11 cellular contexts compared by ENCODE assay signal in the genomic region with DNA sequence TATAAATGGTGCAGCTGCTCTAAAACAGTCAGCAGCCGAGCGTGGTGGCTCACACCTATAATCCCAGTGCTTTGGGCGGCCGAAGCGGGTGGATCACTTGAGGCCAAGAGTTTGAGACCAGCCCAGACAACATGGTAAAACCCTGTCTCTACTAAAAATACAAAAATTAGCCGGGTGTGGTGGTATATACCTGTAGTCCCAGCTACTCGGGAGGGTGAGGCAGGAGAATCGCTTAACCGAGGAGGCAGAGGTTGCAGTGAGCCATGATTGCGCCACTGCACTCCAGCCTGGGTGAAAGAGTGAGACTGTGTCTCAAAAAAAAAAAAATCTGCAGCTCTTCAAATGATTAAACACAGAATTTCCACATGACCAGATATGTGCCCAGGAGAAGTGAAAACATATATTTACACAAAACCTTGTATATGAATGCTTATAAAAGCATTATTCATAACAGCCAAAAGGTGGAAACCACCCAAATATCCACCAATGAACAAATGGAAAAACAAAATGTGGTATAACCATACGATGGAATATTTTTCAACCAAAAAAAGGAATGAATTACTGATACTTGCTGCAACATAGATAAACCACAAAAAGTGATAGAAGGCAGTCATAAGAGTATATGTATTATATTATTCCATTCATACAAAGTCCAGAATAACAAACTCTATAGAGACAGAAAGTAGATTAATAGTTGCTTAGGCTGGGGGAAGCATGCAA. TPM values are rescaled to one million over a fixed set of nuclear protein-coding genes. Genes with fewer than 3 reads are reported as not detected.
A peak's percentile ranks its signal among the peaks of the same experiment; 100 is the strongest.
DNase-seq lines count a peak whose midpoint lies in the region; ATAC-seq, FAIRE-seq and TF ChIP-seq lines count a peak whose summit lies in the region.
"Had no signal": no experiment of that assay in that cellular context is flagged by ENCODE, and none has a peak within 500 bp of the region (broad histone marks: within the 10 kb centered on the region; RNA-seq: fewer than 3 reads in every experiment).

No MANE protein-coding gene starts in this region.

- H3K9me2 ChIP-seq in OCI-LY1 (ENCODE audit: low read depth, low read length): no peaks in the 10 kb centered on the region

- peaks cover 15% of the 10 kb centered on the region for H3K36me3 Mint-ChIP-seq in activated naive CD4-positive, alpha-beta T cell treated with anti-CD3 and anti-CD28 coated beads for 36 hours (ENCODE audit: low read depth)
- H3K36me3 Mint-ChIP-seq in stimulated activated effector memory CD8-positive, alpha-beta T cell treated with anti-CD3 and anti-CD28 coated beads, Interleukin-12 subunit alpha, Interleukin-12 subunit beta, amount 100 ng/mL, for 72 hours: peaks cover 79% of the 10 kb centered on the region

- peaks cover 32% of the 10 kb centered on the region for H3K36me3 ChIP-seq in OCI-LY1 (ENCODE audit: insufficient read depth, low read length)
- H3K36me3 ChIP-seq in small intestine (ENCODE audit: control insufficient read depth in 2 of 2, insufficient read depth in 2 of 2, low read length in 2 of 2): no peaks in the 10 kb centered on the region

- no peaks in the 10 kb centered on the region for H3K27me3 ChIP-seq in OCI-LY1 (ENCODE audit: insufficient read depth, low read length)
- H3K27me3 ChIP-seq in small intestine (ENCODE audit: control insufficient read depth in 2 of 2, insufficient read depth in 2 of 2, low read length in 2 of 2): no peaks in the 10 kb centered on the region

- H3K4me3 ChIP-seq in OCI-LY1 (ENCODE audit: low read depth, low read length, poor library complexity, severe bottlenecking): peak overlapping the region; percentile 36
- no peak overlapping the region for H3K4me3 ChIP-seq in small intestine (ENCODE audit: low read depth in 1 of 2, low read length in 2 of 2)

- H3K4me1 Mint-ChIP-seq in activated naive CD4-positive, alpha-beta T cell treated with anti-CD3 and anti-CD28 coated beads for 36 hours (ENCODE audit: low read depth): peaks cover 56% of the 10 kb centered on the region
- peaks cover 63% of the 10 kb centered on the region for H3K4me1 Mint-ChIP-seq in stimulated activated effector memory CD8-positive, alpha-beta T cell treated with anti-CD3 and anti-CD28 coated beads, Interleukin-12 subunit alpha, Interleukin-12 subunit beta, amount 100 ng/mL, for 72 hours

- WGBS in small intestine, 3 donors: 73 to 91% (median 88%) methylated on average over 11 of the region's 11 CpGs

- H3K79me2 ChIP-seq in OCI-LY1 (ENCODE audit: insufficient read depth, low read length): peaks cover 75% of the 10 kb centered on the region

- ATAC-seq in HG02571 (IDR thresholded peaks at IDR 0.05; ENCODE audit: unreplicated experiment): peak; percentile 31
- ATAC-seq in stimulated activated effector memory CD8-positive, alpha-beta T cell treated with anti-CD3 and anti-CD28 coated beads, Interleukin-12 subunit alpha, Interleukin-12 subunit beta, amount 100 ng/mL, for 72 hours: peak; percentile 79
- ATAC-seq: naive thymus-derived CD4-positive, alpha-beta T cell had no signal

- H2AFZ ChIP-seq in OCI-LY1 (ENCODE audit: low read length): no peak overlapping the region

- no peaks in the 10 kb centered on the region for H3K27me3 Mint-ChIP-seq in activated naive CD4-positive, alpha-beta T cell treated with anti-CD3 and anti-CD28 coated beads for 36 hours (ENCODE audit: low read depth)
- H3K27me3 Mint-ChIP-seq: naive thymus-derived CD4-positive, alpha-beta T cell had no signal

- peak overlapping the region; percentile 79 for H3K27ac ChIP-seq in OCI-LY1 (ENCODE audit: low read depth, low read length, poor library complexity, severe bottlenecking)
- no peak overlapping the region for H3K27ac ChIP-seq in small intestine (ENCODE audit: low read depth in 1 of 2, low read length in 1 of 2)
- H3K27ac ChIP-seq: RWPE1 had no signal

- CTCF ChIA-PET in activated naive CD4-positive, alpha-beta T cell treated with anti-CD3 and anti-CD28 coated beads for 36 hours (lab: Charles Lee): interaction anchor here (0.7 to 1.1 kb wide), 2 partner anchors 29 to 38 kb away, joined by 3 to 4 read pairs; no protein-coding TSS in a partner anchor

- H4K20me1 ChIP-seq in OCI-LY1 (ENCODE audit: insufficient read depth, low read length): no peaks in the 10 kb centered on the region

- peak overlapping the region; percentile 38 for H3K4me2 ChIP-seq in OCI-LY1 (ENCODE audit: low read length)

- TF ChIP-seq CTCF in OCI-LY1 (IDR thresholded peaks at IDR 0.05; ENCODE audit: low read length): no peak

- intact Hi-C loops in activated naive CD4-positive, alpha-beta T cell treated with anti-CD3 and anti-CD28 coated beads for 36 hours (cut with micrococcal nuclease): no loop called here

- H3K4me1 ChIP-seq in OCI-LY1 (ENCODE audit: insufficient read depth, low read length, severe bottlenecking) (peaks cover 69% of the 10 kb centered on the region), small intestine (ENCODE audit: control insufficient read depth in 2 of 2, insufficient read depth in 1 of 2, low read depth in 1 of 2, low read length in 1 of 2) (peaks cover 0 to 2% of the 10 kb centered on the region in 2 donors)

- peak overlapping the region; percentile 29; the same call in 1 of the 2 replicates for H3K9ac ChIP-seq in OCI-LY1 (ENCODE audit: low read length)

- no peaks in the 10 kb centered on the region for H3K9me3 Mint-ChIP-seq in activated naive CD4-positive, alpha-beta T cell treated with anti-CD3 and anti-CD28 coated beads for 36 hours
- H3K9me3 Mint-ChIP-seq in stimulated activated effector memory CD8-positive, alpha-beta T cell treated with anti-CD3 and anti-CD28 coated beads, Interleukin-12 subunit alpha, Interleukin-12 subunit beta, amount 100 ng/mL, for 72 hours: no peaks in the 10 kb centered on the region

- DNase-seq in activated naive CD4-positive, alpha-beta T cell treated with anti-CD3 and anti-CD28 coated beads for 36 hours: no peak
- no peak for DNase-seq in activated naive CD4-positive, alpha-beta T cell treated with anti-CD3 and anti-CD28 coated beads, Interleukin-2, amount 50 U/mL, for 16 hours
- peak in 1 of 2 donors; percentile 63 for DNase-seq in stimulated activated effector memory CD8-positive, alpha-beta T cell treated with anti-CD3 and anti-CD28 coated beads, Interleukin-12 subunit alpha, Interleukin-12 subunit beta, amount 100 ng/mL, for 72 hours (ENCODE audit: low spot score in 2 of 2)
- DNase-seq in COLO829 (ENCODE audit: low spot score) (no peak), NCI-H524 treated with DMSO at 0.1 percent for 48 hours (lab: John Stamatoyannopoulos, UW) (no peak), small intestine (no peak)
- DNase-seq: NCI-H2029 treated with DMSO at 0.1 percent for 48 hours had no signal

- FAIRE-seq in small intestine (lab: Jason Lieb, UNC): no peak

- peak overlapping the region; percentile 41 for H3K27ac Mint-ChIP-seq in activated naive CD4-positive, alpha-beta T cell treated with anti-CD3 and anti-CD28 coated beads for 36 hours
- peak overlapping the region; percentile 90 for H3K27ac Mint-ChIP-seq in stimulated activated effector memory CD8-positive, alpha-beta T cell treated with anti-CD3 and anti-CD28 coated beads, Interleukin-12 subunit alpha, Interleukin-12 subunit beta, amount 100 ng/mL, for 72 hours
- H3K27ac Mint-ChIP-seq: naive thymus-derived CD4-positive, alpha-beta T cell had no signal

- H3K4me3 Mint-ChIP-seq in activated naive CD4-positive, alpha-beta T cell treated with anti-CD3 and anti-CD28 coated beads for 36 hours: no peak overlapping the region
- H3K4me3 Mint-ChIP-seq in stimulated activated effector memory CD8-positive, alpha-beta T cell treated with anti-CD3 and anti-CD28 coated beads, Interleukin-12 subunit alpha, Interleukin-12 subunit beta, amount 100 ng/mL, for 72 hours: peak overlapping the region; percentile 51
- H3K4me3 Mint-ChIP-seq: naive thymus-derived CD4-positive, alpha-beta T cell had no signal

- H3F3A ChIP-seq in OCI-LY1 (ENCODE audit: insufficient read depth, low read length): 0 out of 2 replicates have a peak, but pooled peaks cover 6% of the 10 kb centered on the region

- H3K9me3 ChIP-seq in OCI-LY1 (ENCODE audit: low read length) (0 out of 2 replicates have a peak, but pooled peaks cover 3% of the 10 kb centered on the region), small intestine (ENCODE audit: control insufficient read depth, low read depth) (no peaks in the 10 kb centered on the region)

RNA-seq across cellular contexts. Expression of a gene that starts 14.1 kb away (rescaled TPM):
- 10 to 100 TPM; 56.0 to 57.0 TPM for total RNA-seq in activated naive CD4-positive, alpha-beta T cell treated with anti-CD3 and anti-CD28 coated beads for 36 hours
- 10 to 100 TPM; 14.1 to 15.3 (median 15.1) TPM for polyA plus RNA-seq in small intestine
